ENCODE assay signal across 14 cellular contexts in the genomic region with DNA sequence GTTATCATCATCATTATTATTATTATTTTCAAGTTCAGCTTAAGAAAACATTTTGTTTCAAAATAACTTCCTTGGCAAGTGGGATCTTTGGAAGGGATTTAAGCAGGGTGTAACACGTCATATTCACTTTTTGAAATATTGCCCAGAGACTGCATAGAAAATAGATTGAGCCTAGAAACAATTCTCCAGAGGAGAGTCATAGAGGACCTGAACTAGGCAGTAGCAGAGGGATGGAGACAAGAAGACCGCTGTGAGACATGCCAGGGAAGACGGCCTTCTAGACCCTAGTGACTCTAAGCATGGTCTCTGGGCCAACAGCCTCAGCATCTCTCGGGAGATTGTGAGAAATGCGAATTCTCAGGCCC. TPM values are rescaled to one million over a fixed set of nuclear protein-coding genes. Genes with fewer than 3 reads are reported as not detected.
DNase-seq lines count a peak whose midpoint lies in the region; ATAC-seq and TF ChIP-seq lines count a peak whose summit lies in the region.
"Had no signal": no experiment of that assay in that cellular context is flagged by ENCODE, and none has a peak within 500 bp of the region (broad histone marks: within the 10 kb centered on the region; RNA-seq: fewer than 3 reads in every experiment).

No MANE protein-coding gene starts in this region.

- H3K4me1 ChIP-seq in body of pancreas (peaks cover 64% of the 10 kb centered on the region), thoracic aorta (ENCODE audit: control insufficient read depth in 1 of 2, low read depth in 2 of 2) (peaks cover 35 to 54% of the 10 kb centered on the region in 2 donors)

- H3K27me3 ChIP-seq in body of pancreas: no peaks in the 10 kb centered on the region
- H3K27me3 ChIP-seq in thoracic aorta (replicated peaks; ENCODE audit: insufficient read depth): no peaks in the 10 kb centered on the region
- H3K27me3 ChIP-seq: Peyer's patch had no signal

- no peaks in the 10 kb centered on the region for H3K36me3 ChIP-seq in body of pancreas (replicated peaks in 1 of 2; ENCODE audit: insufficient read depth in 1 of 2, low read depth in 2 of 2)
- H3K36me3 ChIP-seq in thoracic aorta: no peaks in the 10 kb centered on the region
- H3K36me3 ChIP-seq: Peyer's patch had no signal

- ATAC-seq in body of pancreas (no peak), thoracic aorta (ENCODE audit: insufficient number of reproducible peaks, low FRiP score, low read depth) (peak; percentile 73), GM18868 (IDR thresholded peaks at IDR 0.05; ENCODE audit: unreplicated experiment) (no peak)

- H3K4me3 ChIP-seq in body of pancreas (no peak overlapping the region), fibroblast of pulmonary artery (replicated peaks; ENCODE audit: low read depth, low read length) (no peak overlapping the region), thoracic aorta (peak overlapping the region; percentile 59)
- H3K4me3 ChIP-seq: Peyer's patch had no signal

- no peak for TF ChIP-seq CTCF in body of pancreas (IDR thresholded peaks at IDR 0.05)
- TF ChIP-seq CTCF in fibroblast of pulmonary artery (IDR thresholded peaks at IDR 0.05; ENCODE audit: low read length, missing control alignments): no peak
- no peak for TF ChIP-seq CTCF in thoracic aorta (IDR thresholded peaks at IDR 0.05)

- intact Hi-C loops in body of pancreas (cut with DNase I): no loop called here

- TF ChIP-seq POLR2A in body of pancreas (IDR thresholded peaks at IDR 0.05): no peak

- H3K9me3 ChIP-seq in body of pancreas: no peaks in the 10 kb centered on the region
- H3K9me3 ChIP-seq in thoracic aorta: no peaks in the 10 kb centered on the region
- H3K9me3 ChIP-seq: Peyer's patch had no signal

- 82 to 90% methylated on average over 5 of the region's 5 CpGs for WGBS in body of pancreas, 2 donors

- H3K27ac ChIP-seq in body of pancreas (peak overlapping the region in 3 of 4 donors; percentile 82 to 93 (median 90)), thoracic aorta (peak overlapping the region; percentile 80 to 95)
- H3K27ac ChIP-seq: Peyer's patch had no signal

- DNase-seq in AG08395 (ENCODE audit: low spot score): peak; percentile 17
- no peak for DNase-seq in body of pancreas
- peak; percentile 56 for DNase-seq in fibroblast of pulmonary artery (ENCODE audit: low read depth)
- no peak for DNase-seq in thoracic aorta (ENCODE audit: low spot score)
- no peak for DNase-seq in midbrain (lab: John Stamatoyannopoulos, UW)
- no peak for DNase-seq in NCI-H524 (lab: John Stamatoyannopoulos, UW)
- DNase-seq: GF-D8, GOT3, Karpas-422, NCI-H1436, NCI-H2029, Peyer's patch had no signal

RNA-seq across cellular contexts. Expression of gene EDN1, which starts 55.5 kb away (rescaled TPM):
- total RNA-seq in body of pancreas (10 to 100 TPM in 1 of 2 donors, under 1 TPM in 1; 0.66 to 19.7 TPM), thoracic aorta (10 to 100 TPM in 1 of 2 donors, 1 to 10 TPM in 1; 6.5 to 11.8 TPM)
- total RNA-seq: SK-MEL-5 had no signal

Comparison
In these comparisons a context has a peak if more than half of its experiments do, and no peak if none do; other contexts are left out.
1. DNase-seq: peak in AG08395 (single experiment) and fibroblast of pulmonary artery (single experiment); none in body of pancreas (0 of 4), thoracic aorta (single experiment), midbrain (single experiment) and NCI-H524 (0 of 2).